In the genomic region with DNA sequence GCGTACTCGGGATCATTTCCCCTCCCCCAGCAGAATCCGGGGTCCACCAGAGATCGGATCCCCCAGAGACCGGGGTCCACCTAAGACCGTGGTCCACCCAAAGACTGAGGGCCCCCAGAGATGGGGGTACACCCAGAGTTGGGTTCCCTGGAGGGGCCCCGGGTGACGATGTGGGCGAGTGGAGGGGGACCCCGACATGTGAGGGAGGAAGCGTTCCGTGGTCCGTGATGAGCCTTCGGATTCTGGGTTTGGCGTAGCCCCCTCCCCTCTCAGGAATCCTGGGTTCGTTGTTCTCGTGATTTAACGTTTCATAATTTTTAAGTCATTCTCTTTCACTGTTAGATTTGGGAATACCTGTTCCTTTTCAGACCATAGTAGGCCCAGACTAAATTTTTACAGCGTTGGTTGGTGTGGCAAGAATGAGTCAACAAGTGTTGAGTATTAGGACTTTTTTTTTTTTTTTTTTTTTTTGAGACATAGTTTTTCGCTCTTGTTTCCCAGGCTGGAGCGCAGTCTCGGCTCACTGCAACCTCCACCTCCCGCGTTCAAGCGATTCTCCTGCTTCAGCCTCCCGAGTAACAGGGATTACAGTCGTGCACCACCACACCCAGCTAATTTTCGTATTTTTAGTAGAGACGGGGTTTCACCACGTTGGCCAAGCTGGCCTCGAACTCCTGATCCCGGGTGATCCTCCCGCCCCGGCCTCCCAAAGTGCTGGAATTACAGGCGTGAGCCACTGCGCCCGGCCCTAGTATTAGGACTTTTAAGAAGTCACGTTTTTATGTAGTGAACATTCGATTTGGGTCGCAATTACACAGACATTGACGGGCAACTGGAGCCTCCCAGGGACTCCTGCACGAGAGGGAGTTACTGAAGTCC, we compare ENCODE assay signal across 7 cellular contexts. TPM values are rescaled to one million over a fixed set of nuclear protein-coding genes. Genes with fewer than 3 reads are reported as not detected.
DNase-seq lines count a peak whose midpoint lies in the region; ATAC-seq lines count a peak whose summit lies in the region.

No MANE protein-coding gene starts in this region.

- peaks cover 10% of the 10 kb centered on the region for H3K36me3 Mint-ChIP-seq in activated naive CD8-positive, alpha-beta T cell treated with anti-CD3 and anti-CD28 coated beads, Interleukin-2, amount 10 ng/mL, durations not matched to agents 7 days and 5 days
- H3K36me3 Mint-ChIP-seq in immature natural killer cell = peaks cover 0 to under 1% (median 0%) of the 10 kb centered on the region in 3 donors

- H3K27ac Mint-ChIP-seq in activated naive CD8-positive, alpha-beta T cell treated with anti-CD3 and anti-CD28 coated beads, Interleukin-2, amount 10 ng/mL, durations not matched to agents 7 days and 5 days = peak overlapping the region; percentile 95
- H3K27ac Mint-ChIP-seq in immature natural killer cell = peak overlapping the region; percentile 90 to 98 (median 96)

- ATAC-seq in GM18502 (IDR thresholded peaks at IDR 0.05; ENCODE audit: poor library complexity, unreplicated experiment) (peak; percentile 24), HG03159 (IDR thresholded peaks at IDR 0.05; ENCODE audit: unreplicated experiment) (peak; percentile 22), GM19452 (IDR thresholded peaks at IDR 0.05; ENCODE audit: unreplicated experiment) (no peak)
- ATAC-seq in activated naive CD8-positive, alpha-beta T cell treated with anti-CD3 and anti-CD28 coated beads, Interleukin-2, amount 10 ng/mL, durations not matched to agents 7 days and 5 days (ENCODE audit: low read depth) = peak; percentile 23

- H3K27me3 Mint-ChIP-seq in activated naive CD8-positive, alpha-beta T cell treated with anti-CD3 and anti-CD28 coated beads, Interleukin-2, amount 10 ng/mL, durations not matched to agents 7 days and 5 days = no peaks in the 10 kb centered on the region
- H3K27me3 Mint-ChIP-seq in immature natural killer cell (ENCODE audit: low read depth in 3 of 3) = peaks cover 3 to 22% (median 4%) of the 10 kb centered on the region in 3 donors

- POLR2A ChIA-PET in activated naive CD8-positive, alpha-beta T cell treated with anti-CD3 and anti-CD28 coated beads, Interleukin-2, amount 10 ng/mL, durations not matched to agents 7 days and 5 days (lab: Charles Lee) = interaction anchor here (0.7 to 2.4 kb wide), 6 partner anchors 58 to 552 kb away, joined by 3 to 23 read pairs (median 5); partner anchors contain the start of genes IDI1, LARP4B and WDR37

- no peaks in the 10 kb centered on the region for H3K9me3 Mint-ChIP-seq in activated naive CD8-positive, alpha-beta T cell treated with anti-CD3 and anti-CD28 coated beads, Interleukin-2, amount 10 ng/mL, durations not matched to agents 7 days and 5 days
- H3K9me3 Mint-ChIP-seq in immature natural killer cell = no peaks in the 10 kb centered on the region

- no peak for DNase-seq in activated naive CD8-positive, alpha-beta T cell treated with anti-CD3 and anti-CD28 coated beads, Interleukin-2, amount 10 ng/mL, durations not matched to agents 7 days and 5 days
- no peak for DNase-seq in immature natural killer cell
- DNase-seq in stimulated activated CD4-positive, alpha-beta T cell treated with anti-CD3 and anti-CD28 coated beads, Interleukin-4, amount 100 ng/mL, for 48 hours (ENCODE audit: low read depth in 2 of 2) = peak; percentile 6 to 30
- no peak for DNase-seq in DMS114 treated with DMSO at 0.1 percent for 48 hours (lab: John Stamatoyannopoulos, UW; ENCODE audit: unreplicated experiment)

- H3K4me1 Mint-ChIP-seq in activated naive CD8-positive, alpha-beta T cell treated with anti-CD3 and anti-CD28 coated beads, Interleukin-2, amount 10 ng/mL, durations not matched to agents 7 days and 5 days = peaks cover 24% of the 10 kb centered on the region
- H3K4me1 Mint-ChIP-seq in immature natural killer cell = peaks cover 42 to 47% of the 10 kb centered on the region in 2 donors

- H3K4me3 Mint-ChIP-seq in activated naive CD8-positive, alpha-beta T cell treated with anti-CD3 and anti-CD28 coated beads, Interleukin-2, amount 10 ng/mL, durations not matched to agents 7 days and 5 days = peak overlapping the region; percentile 96
- peak overlapping the region; percentile 95 to 97 (median 96) for H3K4me3 Mint-ChIP-seq in immature natural killer cell

RNA-seq across cellular contexts. Expression of gene GTPBP4, which starts 0.7 kb away (rescaled TPM):
- total RNA-seq in activated naive CD8-positive, alpha-beta T cell treated with anti-CD3 and anti-CD28 coated beads, Interleukin-2, amount 10 ng/mL, durations not matched to agents 7 days and 5 days = 10 to 100 TPM; 58.6 to 61.1 TPM
- 10 to 100 TPM; 10.5 to 22.5 (median 18.3) TPM for polyA plus RNA-seq in immature natural killer cell

RNA-seq across cellular contexts. Expression of gene IDI2, which starts 36.8 kb away (rescaled TPM):
- total RNA-seq in activated naive CD8-positive, alpha-beta T cell treated with anti-CD3 and anti-CD28 coated beads, Interleukin-2, amount 10 ng/mL, durations not matched to agents 7 days and 5 days = not detected
- under 1 TPM in 1 of 3 donors, not detected in 2; 0.19 TPM for polyA plus RNA-seq in immature natural killer cell

RNA-seq across cellular contexts. Expression of gene LARP4B, which starts 57.4 kb away (rescaled TPM):
- 10 to 100 TPM; 98.1 to 99.8 TPM for total RNA-seq in activated naive CD8-positive, alpha-beta T cell treated with anti-CD3 and anti-CD28 coated beads, Interleukin-2, amount 10 ng/mL, durations not matched to agents 7 days and 5 days
- 10 to 100 TPM in 2 of 3 donors, 1 to 10 TPM in 1; 4.7 to 35.8 (median 13.3) TPM for polyA plus RNA-seq in immature natural killer cell

Comparison
In these comparisons a context has a peak if more than half of its experiments do, and no peak if none do; other contexts are left out.
1. DNase-seq: peak in stimulated activated CD4-positive, alpha-beta T cell treated with anti-CD3 and anti-CD28 coated beads, Interleukin-4, amount 100 ng/mL, for 48 hours (2 of 2); none in activated naive CD8-positive, alpha-beta T cell treated with anti-CD3 and anti-CD28 coated beads, Interleukin-2, amount 10 ng/mL, durations not matched to agents 7 days and 5 days (single experiment), immature natural killer cell (0 of 3) and DMS114 treated with DMSO at 0.1 percent for 48 hours (single experiment).